Comparison of ENCODE assay signal across 1 cellular context in the genomic region with DNA sequence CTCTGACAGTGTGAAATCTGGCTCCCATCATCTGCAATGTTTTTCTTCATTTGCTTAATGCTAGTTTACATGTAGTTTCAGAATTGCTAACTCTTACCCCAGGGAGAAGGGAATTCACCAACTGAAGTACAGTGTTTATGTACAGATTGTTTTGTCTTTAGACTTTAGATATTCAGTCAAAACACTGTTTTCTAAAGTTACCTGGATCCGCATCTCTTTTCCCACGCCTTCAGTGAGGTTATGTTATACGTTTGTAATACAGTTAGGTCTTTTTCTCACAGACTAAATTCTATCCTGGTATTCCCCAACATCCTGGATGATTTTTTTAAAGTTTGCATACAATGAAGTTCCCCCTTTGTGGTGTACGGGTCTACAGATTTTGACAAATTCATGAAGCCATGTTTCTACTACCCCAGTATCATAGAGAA.
TF ChIP-seq lines count a peak whose summit lies in the region.

No MANE protein-coding gene starts in this region.

TF ChIP-seq in GM12878, 131 proteins besides CTCF, POLR2A, EP300 and RAD21 (continued from another document):
- TF ChIP-seq EGR1 (IDR thresholded peaks at IDR 0.05; ENCODE audit: borderline replicate concordance in 1 of 2, low read depth in 2 of 2, low read length in 2 of 2) (no peak), PAX8 (IDR thresholded peaks at IDR 0.05) (no peak), TARDBP (IDR thresholded peaks at IDR 0.05; ENCODE audit: borderline replicate concordance) (no peak), JUNB (IDR thresholded peaks at IDR 0.05) (peak; percentile 34; the same call in 1 of the 2 replicates), IKZF2 (IDR thresholded peaks at IDR 0.05) (peak; percentile 61 to 67), SRF (IDR thresholded peaks at IDR 0.05; ENCODE audit: low read depth in 2 of 2, low read length in 2 of 2) (no peak), NR2C1 (IDR thresholded peaks at IDR 0.05) (no peak), KDM1A (IDR thresholded peaks at IDR 0.05; ENCODE audit: borderline replicate concordance) (no peak), BRCA1 (IDR thresholded peaks at IDR 0.05; ENCODE audit: low read depth, low read length) (no peak), ATF7 (IDR thresholded peaks at IDR 0.05; ENCODE audit: low read depth) (0 out of 2 replicates have a peak, but pooled peaks have one; percentile 20), RUNX3 (IDR thresholded peaks at IDR 0.05; ENCODE audit: low read length) (peak; percentile 48), RFX5 (IDR thresholded peaks at IDR 0.05; ENCODE audit: low read depth, low read length) (no peak), POU2F2 (IDR thresholded peaks at IDR 0.05; ENCODE audit: borderline replicate concordance, low read depth, low read length) (no peak), SREBF2 (IDR thresholded peaks at IDR 0.05; ENCODE audit: low read length) (no peak), TAF1 (IDR thresholded peaks at IDR 0.05; ENCODE audit: borderline replicate concordance, low read depth, low read length) (no peak), MTA2 (IDR thresholded peaks at IDR 0.05; ENCODE audit: low read depth) (no peak; the same call in 1 of the 2 replicates), PAX5 (IDR thresholded peaks at IDR 0.05; ENCODE audit: borderline replicate concordance, low read depth, low read length) (no peak), YBX1 (IDR thresholded peaks at IDR 0.05) (no peak), IRF4 (IDR thresholded peaks at IDR 0.05; ENCODE audit: low read depth, low read length) (no peak), YY1 (IDR thresholded peaks at IDR 0.05; ENCODE audit: low read depth, low read length) (no peak)
- TF ChIP-seq, protein P1, sequence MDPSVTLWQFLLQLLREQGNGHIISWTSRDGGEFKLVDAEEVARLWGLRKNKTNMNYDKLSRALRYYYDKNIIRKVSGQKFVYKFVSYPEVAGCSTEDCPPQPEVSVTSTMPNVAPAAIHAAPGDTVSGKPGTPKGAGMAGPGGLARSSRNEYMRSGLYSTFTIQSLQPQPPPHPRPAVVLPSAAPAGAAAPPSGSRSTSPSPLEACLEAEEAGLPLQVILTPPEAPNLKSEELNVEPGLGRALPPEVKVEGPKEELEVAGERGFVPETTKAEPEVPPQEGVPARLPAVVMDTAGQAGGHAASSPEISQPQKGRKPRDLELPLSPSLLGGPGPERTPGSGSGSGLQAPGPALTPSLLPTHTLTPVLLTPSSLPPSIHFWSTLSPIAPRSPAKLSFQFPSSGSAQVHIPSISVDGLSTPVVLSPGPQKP (IDR thresholded peaks at IDR 0.05; ENCODE audit: low read depth, low read length), result no peak
- TF ChIP-seq, protein P2, sequence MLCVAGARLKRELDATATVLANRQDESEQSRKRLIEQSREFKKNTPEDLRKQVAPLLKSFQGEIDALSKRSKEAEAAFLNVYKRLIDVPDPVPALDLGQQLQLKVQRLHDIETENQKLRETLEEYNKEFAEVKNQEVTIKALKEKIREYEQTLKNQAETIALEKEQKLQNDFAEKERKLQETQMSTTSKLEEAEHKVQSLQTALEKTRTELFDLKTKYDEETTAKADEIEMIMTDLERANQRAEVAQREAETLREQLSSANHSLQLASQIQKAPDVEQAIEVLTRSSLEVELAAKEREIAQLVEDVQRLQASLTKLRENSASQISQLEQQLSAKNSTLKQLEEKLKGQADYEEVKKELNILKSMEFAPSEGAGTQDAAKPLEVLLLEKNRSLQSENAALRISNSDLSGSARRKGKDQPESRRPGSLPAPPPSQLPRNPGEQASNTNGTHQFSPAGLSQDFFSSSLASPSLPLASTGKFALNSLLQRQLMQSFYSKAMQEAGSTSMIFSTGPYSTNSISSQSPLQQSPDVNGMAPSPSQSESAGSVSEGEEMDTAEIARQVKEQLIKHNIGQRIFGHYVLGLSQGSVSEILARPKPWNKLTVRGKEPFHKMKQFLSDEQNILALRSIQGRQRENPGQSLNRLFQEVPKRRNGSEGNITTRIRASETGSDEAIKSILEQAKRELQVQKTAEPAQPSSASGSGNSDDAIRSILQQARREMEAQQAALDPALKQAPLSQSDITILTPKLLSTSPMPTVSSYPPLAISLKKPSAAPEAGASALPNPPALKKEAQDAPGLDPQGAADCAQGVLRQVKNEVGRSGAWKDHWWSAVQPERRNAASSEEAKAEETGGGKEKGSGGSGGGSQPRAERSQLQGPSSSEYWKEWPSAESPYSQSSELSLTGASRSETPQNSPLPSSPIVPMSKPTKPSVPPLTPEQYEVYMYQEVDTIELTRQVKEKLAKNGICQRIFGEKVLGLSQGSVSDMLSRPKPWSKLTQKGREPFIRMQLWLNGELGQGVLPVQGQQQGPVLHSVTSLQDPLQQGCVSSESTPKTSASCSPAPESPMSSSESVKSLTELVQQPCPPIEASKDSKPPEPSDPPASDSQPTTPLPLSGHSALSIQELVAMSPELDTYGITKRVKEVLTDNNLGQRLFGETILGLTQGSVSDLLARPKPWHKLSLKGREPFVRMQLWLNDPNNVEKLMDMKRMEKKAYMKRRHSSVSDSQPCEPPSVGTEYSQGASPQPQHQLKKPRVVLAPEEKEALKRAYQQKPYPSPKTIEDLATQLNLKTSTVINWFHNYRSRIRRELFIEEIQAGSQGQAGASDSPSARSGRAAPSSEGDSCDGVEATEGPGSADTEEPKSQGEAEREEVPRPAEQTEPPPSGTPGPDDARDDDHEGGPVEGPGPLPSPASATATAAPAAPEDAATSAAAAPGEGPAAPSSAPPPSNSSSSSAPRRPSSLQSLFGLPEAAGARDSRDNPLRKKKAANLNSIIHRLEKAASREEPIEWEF (IDR thresholded peaks at IDR 0.05; ENCODE audit: insufficient replicate concordance, low read depth, low read length), result no peak
- TF ChIP-seq, protein P3, sequence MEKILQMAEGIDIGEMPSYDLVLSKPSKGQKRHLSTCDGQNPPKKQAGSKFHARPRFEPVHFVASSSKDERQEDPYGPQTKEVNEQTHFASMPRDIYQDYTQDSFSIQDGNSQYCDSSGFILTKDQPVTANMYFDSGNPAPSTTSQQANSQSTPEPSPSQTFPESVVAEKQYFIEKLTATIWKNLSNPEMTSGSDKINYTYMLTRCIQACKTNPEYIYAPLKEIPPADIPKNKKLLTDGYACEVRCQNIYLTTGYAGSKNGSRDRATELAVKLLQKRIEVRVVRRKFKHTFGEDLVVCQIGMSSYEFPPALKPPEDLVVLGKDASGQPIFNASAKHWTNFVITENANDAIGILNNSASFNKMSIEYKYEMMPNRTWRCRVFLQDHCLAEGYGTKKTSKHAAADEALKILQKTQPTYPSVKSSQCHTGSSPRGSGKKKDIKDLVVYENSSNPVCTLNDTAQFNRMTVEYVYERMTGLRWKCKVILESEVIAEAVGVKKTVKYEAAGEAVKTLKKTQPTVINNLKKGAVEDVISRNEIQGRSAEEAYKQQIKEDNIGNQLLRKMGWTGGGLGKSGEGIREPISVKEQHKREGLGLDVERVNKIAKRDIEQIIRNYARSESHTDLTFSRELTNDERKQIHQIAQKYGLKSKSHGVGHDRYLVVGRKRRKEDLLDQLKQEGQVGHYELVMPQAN (conservative IDR thresholded peaks at IDR 0.05), result no peak
- TF ChIP-seq, protein P4, sequence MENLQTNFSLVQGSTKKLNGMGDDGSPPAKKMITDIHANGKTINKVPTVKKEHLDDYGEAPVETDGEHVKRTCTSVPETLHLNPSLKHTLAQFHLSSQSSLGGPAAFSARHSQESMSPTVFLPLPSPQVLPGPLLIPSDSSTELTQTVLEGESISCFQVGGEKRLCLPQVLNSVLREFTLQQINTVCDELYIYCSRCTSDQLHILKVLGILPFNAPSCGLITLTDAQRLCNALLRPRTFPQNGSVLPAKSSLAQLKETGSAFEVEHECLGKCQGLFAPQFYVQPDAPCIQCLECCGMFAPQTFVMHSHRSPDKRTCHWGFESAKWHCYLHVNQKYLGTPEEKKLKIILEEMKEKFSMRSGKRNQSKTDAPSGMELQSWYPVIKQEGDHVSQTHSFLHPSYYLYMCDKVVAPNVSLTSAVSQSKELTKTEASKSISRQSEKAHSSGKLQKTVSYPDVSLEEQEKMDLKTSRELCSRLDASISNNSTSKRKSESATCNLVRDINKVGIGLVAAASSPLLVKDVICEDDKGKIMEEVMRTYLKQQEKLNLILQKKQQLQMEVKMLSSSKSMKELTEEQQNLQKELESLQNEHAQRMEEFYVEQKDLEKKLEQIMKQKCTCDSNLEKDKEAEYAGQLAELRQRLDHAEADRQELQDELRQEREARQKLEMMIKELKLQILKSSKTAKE (IDR thresholded peaks at IDR 0.05; ENCODE audit: low read depth, poor library complexity, severe bottlenecking), result peak; percentile 46
- TF ChIP-seq, protein P5, sequence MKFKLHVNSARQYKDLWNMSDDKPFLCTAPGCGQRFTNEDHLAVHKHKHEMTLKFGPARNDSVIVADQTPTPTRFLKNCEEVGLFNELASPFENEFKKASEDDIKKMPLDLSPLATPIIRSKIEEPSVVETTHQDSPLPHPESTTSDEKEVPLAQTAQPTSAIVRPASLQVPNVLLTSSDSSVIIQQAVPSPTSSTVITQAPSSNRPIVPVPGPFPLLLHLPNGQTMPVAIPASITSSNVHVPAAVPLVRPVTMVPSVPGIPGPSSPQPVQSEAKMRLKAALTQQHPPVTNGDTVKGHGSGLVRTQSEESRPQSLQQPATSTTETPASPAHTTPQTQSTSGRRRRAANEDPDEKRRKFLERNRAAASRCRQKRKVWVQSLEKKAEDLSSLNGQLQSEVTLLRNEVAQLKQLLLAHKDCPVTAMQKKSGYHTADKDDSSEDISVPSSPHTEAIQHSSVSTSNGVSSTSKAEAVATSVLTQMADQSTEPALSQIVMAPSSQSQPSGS (IDR thresholded peaks at IDR 0.05; ENCODE audit: low read length), result peak; percentile 55
- TF ChIP-seq, protein P6, sequence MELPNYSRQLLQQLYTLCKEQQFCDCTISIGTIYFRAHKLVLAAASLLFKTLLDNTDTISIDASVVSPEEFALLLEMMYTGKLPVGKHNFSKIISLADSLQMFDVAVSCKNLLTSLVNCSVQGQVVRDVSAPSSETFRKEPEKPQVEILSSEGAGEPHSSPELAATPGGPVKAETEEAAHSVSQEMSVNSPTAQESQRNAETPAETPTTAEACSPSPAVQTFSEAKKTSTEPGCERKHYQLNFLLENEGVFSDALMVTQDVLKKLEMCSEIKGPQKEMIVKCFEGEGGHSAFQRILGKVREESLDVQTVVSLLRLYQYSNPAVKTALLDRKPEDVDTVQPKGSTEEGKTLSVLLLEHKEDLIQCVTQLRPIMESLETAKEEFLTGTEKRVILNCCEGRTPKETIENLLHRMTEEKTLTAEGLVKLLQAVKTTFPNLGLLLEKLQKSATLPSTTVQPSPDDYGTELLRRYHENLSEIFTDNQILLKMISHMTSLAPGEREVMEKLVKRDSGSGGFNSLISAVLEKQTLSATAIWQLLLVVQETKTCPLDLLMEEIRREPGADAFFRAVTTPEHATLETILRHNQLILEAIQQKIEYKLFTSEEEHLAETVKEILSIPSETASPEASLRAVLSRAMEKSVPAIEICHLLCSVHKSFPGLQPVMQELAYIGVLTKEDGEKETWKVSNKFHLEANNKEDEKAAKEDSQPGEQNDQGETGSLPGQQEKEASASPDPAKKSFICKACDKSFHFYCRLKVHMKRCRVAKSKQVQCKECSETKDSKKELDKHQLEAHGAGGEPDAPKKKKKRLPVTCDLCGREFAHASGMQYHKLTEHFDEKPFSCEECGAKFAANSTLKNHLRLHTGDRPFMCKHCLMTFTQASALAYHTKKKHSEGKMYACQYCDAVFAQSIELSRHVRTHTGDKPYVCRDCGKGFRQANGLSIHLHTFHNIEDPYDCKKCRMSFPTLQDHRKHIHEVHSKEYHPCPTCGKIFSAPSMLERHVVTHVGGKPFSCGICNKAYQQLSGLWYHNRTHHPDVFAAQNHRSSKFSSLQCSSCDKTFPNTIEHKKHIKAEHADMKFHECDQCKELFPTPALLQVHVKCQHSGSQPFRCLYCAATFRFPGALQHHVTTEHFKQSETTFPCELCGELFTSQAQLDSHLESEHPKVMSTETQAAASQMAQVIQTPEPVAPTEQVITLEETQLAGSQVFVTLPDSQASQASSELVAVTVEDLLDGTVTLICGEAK (IDR thresholded peaks at IDR 0.05; ENCODE audit: borderline replicate concordance), result no peak
